Comparison of ENCODE assay signal across 1 cellular context in the genomic region with DNA sequence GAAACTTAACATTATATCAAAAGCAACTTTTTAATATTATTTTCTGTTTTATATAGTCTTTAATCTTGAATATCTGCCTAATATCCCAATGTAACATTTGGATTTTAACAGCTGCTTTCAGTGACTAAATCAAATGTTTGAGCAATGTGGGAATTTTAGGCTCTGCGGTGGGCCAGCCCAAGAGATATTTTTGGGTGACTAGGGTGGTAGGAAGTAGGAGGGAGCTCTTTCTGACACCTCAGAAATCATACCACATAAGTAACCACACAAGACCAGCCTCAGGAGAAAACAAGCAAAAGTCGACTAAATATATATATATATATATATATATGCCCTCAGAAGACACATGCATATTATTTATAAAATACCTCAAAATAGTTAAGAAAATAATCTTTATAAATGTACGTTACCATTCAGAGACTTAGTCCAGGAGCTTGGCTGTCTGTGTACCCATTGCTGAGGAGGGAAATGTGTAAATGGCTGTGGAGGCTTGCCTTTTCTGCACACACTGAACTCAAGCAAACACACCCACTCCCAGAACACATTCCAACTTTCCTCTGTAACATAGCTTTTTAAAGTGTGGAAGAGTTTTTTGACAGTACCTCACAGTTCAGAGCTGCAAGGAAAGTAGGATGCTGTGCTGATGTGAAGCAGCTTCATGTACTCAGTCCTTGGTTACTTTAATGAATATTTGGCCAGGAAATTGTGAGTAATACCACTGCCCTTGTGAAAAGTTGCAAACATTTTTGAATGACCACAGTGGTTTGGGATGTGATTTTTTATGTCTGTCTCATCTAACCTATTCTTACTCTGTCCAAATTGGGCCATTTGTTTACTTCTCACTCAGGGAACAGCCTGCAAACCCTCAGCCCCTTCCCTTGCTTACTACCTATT.
TF ChIP-seq lines count a peak whose summit lies in the region.

A gene with protein sequence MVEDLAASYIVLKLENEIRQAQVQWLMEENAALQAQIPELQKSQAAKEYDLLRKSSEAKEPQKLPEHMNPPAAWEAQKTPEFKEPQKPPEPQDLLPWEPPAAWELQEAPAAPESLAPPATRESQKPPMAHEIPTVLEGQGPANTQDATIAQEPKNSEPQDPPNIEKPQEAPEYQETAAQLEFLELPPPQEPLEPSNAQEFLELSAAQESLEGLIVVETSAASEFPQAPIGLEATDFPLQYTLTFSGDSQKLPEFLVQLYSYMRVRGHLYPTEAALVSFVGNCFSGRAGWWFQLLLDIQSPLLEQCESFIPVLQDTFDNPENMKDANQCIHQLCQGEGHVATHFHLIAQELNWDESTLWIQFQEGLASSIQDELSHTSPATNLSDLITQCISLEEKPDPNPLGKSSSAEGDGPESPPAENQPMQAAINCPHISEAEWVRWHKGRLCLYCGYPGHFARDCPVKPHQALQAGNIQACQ (minus strand): TSS at position 478 of the 894 bp plus-strand sequence. CDS start 908 bp downstream, outside the sequence.

TF ChIP-seq in WTC11, 78 proteins besides CTCF, POLR2A, EP300 and RAD21 (continued from another document):
- TF ChIP-seq, protein P1, sequence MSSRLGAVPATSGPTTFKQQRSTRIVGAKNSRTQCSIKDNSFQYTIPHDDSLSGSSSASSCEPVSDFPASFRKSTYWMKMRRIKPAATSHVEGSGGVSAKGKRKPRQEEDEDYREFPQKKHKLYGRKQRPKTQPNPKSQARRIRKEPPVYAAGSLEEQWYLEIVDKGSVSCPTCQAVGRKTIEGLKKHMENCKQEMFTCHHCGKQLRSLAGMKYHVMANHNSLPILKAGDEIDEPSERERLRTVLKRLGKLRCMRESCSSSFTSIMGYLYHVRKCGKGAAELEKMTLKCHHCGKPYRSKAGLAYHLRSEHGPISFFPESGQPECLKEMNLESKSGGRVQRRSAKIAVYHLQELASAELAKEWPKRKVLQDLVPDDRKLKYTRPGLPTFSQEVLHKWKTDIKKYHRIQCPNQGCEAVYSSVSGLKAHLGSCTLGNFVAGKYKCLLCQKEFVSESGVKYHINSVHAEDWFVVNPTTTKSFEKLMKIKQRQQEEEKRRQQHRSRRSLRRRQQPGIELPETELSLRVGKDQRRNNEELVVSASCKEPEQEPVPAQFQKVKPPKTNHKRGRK (CRISPR knock-in tag; IDR thresholded peaks at IDR 0.05; ENCODE audit: borderline replicate concordance): no peak
- TF ChIP-seq, protein P2, sequence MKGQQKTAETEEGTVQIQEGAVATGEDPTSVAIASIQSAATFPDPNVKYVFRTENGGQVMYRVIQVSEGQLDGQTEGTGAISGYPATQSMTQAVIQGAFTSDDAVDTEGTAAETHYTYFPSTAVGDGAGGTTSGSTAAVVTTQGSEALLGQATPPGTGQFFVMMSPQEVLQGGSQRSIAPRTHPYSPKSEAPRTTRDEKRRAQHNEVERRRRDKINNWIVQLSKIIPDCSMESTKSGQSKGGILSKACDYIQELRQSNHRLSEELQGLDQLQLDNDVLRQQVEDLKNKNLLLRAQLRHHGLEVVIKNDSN (CRISPR knock-in tag; IDR thresholded peaks at IDR 0.05): no peak
- TF ChIP-seq SMAD3 (CRISPR knock-in tag; IDR thresholded peaks at IDR 0.05; ENCODE audit: borderline replicate concordance) (no peak), CREM (CRISPR knock-in tag; IDR thresholded peaks at IDR 0.05) (no peak), MYBL2 (CRISPR knock-in tag; IDR thresholded peaks at IDR 0.05) (no peak), ZNF396 (CRISPR knock-in tag; IDR thresholded peaks at IDR 0.05; ENCODE audit: borderline replicate concordance) (no peak)
- TF ChIP-seq, protein P3, sequence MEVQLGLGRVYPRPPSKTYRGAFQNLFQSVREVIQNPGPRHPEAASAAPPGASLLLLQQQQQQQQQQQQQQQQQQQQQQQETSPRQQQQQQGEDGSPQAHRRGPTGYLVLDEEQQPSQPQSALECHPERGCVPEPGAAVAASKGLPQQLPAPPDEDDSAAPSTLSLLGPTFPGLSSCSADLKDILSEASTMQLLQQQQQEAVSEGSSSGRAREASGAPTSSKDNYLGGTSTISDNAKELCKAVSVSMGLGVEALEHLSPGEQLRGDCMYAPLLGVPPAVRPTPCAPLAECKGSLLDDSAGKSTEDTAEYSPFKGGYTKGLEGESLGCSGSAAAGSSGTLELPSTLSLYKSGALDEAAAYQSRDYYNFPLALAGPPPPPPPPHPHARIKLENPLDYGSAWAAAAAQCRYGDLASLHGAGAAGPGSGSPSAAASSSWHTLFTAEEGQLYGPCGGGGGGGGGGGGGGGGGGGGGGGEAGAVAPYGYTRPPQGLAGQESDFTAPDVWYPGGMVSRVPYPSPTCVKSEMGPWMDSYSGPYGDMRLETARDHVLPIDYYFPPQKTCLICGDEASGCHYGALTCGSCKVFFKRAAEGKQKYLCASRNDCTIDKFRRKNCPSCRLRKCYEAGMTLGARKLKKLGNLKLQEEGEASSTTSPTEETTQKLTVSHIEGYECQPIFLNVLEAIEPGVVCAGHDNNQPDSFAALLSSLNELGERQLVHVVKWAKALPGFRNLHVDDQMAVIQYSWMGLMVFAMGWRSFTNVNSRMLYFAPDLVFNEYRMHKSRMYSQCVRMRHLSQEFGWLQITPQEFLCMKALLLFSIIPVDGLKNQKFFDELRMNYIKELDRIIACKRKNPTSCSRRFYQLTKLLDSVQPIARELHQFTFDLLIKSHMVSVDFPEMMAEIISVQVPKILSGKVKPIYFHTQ (CRISPR knock-in tag; IDR thresholded peaks at IDR 0.05): no peak
- TF ChIP-seq, protein P4, sequence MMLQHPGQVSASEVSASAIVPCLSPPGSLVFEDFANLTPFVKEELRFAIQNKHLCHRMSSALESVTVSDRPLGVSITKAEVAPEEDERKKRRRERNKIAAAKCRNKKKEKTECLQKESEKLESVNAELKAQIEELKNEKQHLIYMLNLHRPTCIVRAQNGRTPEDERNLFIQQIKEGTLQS (CRISPR knock-in tag; conservative IDR thresholded peaks at IDR 0.05): no peak
TF ChIP-seq in WTC11: peak in this region for 0.
